8 cellular contexts compared by ENCODE assay signal in the genomic region with DNA sequence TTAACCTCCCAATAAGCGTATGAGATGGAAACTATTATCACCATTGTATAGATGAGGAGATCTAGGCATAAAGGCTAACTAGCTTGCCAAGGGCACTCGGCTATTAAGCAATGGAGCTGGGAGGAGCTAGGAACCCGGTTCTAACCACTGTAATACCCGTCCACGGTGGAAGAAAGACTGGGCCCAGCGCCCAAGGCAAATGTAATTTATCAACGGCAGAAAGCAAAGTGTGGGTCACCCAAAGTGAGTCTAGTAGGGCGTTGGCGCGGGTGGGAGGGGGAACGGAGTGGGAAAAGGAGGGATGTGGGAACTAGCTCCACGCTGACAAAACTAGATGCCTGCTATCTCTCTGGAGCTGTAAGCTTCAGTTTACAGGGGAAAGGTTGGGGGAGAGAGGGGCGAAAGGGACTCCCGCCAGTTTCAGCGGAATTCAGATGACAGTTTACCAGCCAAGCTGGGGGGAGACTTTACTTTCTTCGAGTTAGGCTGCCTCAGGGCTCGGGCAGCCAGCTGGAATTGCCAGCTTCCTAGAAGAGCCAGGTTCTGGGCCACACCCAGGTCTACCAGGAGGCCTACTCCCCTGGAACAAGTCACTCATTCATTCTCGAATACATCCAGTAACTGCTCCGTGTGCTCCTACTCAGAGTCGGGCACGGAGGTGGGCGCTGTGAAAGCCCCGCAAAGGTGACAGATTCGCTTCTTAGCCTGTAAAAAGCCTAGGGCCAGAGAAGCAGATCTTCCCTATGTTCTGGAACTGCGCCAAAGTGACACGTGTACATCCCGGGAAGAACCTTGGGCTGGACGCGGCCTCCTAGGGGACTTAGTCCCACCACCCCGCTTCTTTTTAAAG. TPM values are rescaled to one million over a fixed set of nuclear protein-coding genes. Genes with fewer than 3 reads are reported as not detected.
DNase-seq lines count a peak whose midpoint lies in the region; ATAC-seq and TF ChIP-seq lines count a peak whose summit lies in the region.

No MANE protein-coding gene starts in this region.

- no peaks in the 10 kb centered on the region for H3K27me3 Mint-ChIP-seq in activated T-helper 2 cell treated with anti-CD3 and anti-CD28 coated beads, Interferon-gamma antibody, Interleukin-2, Interleukin-4, amounts not matched to agents 10 μg/mL and 5 μg/mL and 100 μg/mL, durations not matched to agents 14 hours and 24 hours and 36 hours (ENCODE audit: low read depth)
- H3K27me3 Mint-ChIP-seq in osteocyte (ENCODE audit: unreplicated experiment) = no peaks in the 10 kb centered on the region

- DNase-seq in activated CD4-positive, alpha-beta T cell treated with anti-CD3 and anti-CD28 coated beads for 48 hours = peak; percentile 31
- no peak for DNase-seq in activated CD4-positive, alpha-beta T cell treated with anti-CD3 and anti-CD28 coated beads for 1 hour
- DNase-seq in LoVo (ENCODE audit: low spot score) (peak; percentile 71), head of caudate nucleus (peak in 23 of 42 donors; percentile 5 to 51 (median 26)), osteocyte (ENCODE audit: extremely low spot score, unreplicated experiment) (no peak)
- no peak for DNase-seq in activated T-helper 2 cell treated with anti-CD3 and anti-CD28 coated beads, Interferon-gamma antibody, Interleukin-2, Interleukin-4, amounts not matched to agents 10 μg/mL and 5 μg/mL and 100 μg/mL, durations not matched to agents 14 hours and 24 hours and 36 hours (ENCODE audit: low spot score)

- H3K4me3 Mint-ChIP-seq in activated T-helper 2 cell treated with anti-CD3 and anti-CD28 coated beads, Interferon-gamma antibody, Interleukin-2, Interleukin-4, amounts not matched to agents 10 μg/mL and 5 μg/mL and 100 μg/mL, durations not matched to agents 14 hours and 24 hours and 36 hours (ENCODE audit: low read depth) = peak overlapping the region; percentile 99
- H3K4me3 Mint-ChIP-seq in osteocyte (ENCODE audit: unreplicated experiment) = peak overlapping the region; percentile 93

- H3K4me1 Mint-ChIP-seq in activated T-helper 2 cell treated with anti-CD3 and anti-CD28 coated beads, Interferon-gamma antibody, Interleukin-2, Interleukin-4, amounts not matched to agents 10 μg/mL and 5 μg/mL and 100 μg/mL, durations not matched to agents 14 hours and 24 hours and 36 hours (ENCODE audit: low read depth) = peaks cover 24% of the 10 kb centered on the region
- H3K4me1 Mint-ChIP-seq in osteocyte (ENCODE audit: unreplicated experiment) = peaks cover 25% of the 10 kb centered on the region

- no peak for TF ChIP-seq CTCF in osteocyte (IDR thresholded peaks at IDR 0.05)

- ATAC-seq in GM19467 (IDR thresholded peaks at IDR 0.05; ENCODE audit: unreplicated experiment) (no peak), HG03469 (IDR thresholded peaks at IDR 0.05; ENCODE audit: unreplicated experiment) (no peak)

- peak overlapping the region; percentile 97 for H3K27ac Mint-ChIP-seq in activated T-helper 2 cell treated with anti-CD3 and anti-CD28 coated beads, Interferon-gamma antibody, Interleukin-2, Interleukin-4, amounts not matched to agents 10 μg/mL and 5 μg/mL and 100 μg/mL, durations not matched to agents 14 hours and 24 hours and 36 hours
- peak overlapping the region; percentile 66 for H3K27ac Mint-ChIP-seq in osteocyte (ENCODE audit: unreplicated experiment)

- peaks cover 46% of the 10 kb centered on the region for H3K36me3 Mint-ChIP-seq in activated T-helper 2 cell treated with anti-CD3 and anti-CD28 coated beads, Interferon-gamma antibody, Interleukin-2, Interleukin-4, amounts not matched to agents 10 μg/mL and 5 μg/mL and 100 μg/mL, durations not matched to agents 14 hours and 24 hours and 36 hours (ENCODE audit: low read depth)
- peaks cover 22% of the 10 kb centered on the region for H3K36me3 Mint-ChIP-seq in osteocyte (ENCODE audit: unreplicated experiment)

- peaks cover 4% of the 10 kb centered on the region for H3K9me3 Mint-ChIP-seq in activated T-helper 2 cell treated with anti-CD3 and anti-CD28 coated beads, Interferon-gamma antibody, Interleukin-2, Interleukin-4, amounts not matched to agents 10 μg/mL and 5 μg/mL and 100 μg/mL, durations not matched to agents 14 hours and 24 hours and 36 hours
- H3K9me3 Mint-ChIP-seq in osteocyte (ENCODE audit: unreplicated experiment) = no peaks in the 10 kb centered on the region

- intact Hi-C loops in activated T-helper 2 cell treated with anti-CD3 and anti-CD28 coated beads, Interferon-gamma antibody, Interleukin-2, Interleukin-4, amounts not matched to agents 10 μg/mL and 5 μg/mL and 100 μg/mL, durations not matched to agents 14 hours and 24 hours and 36 hours (cut with micrococcal nuclease) = loop anchor here (1.0 to 2.0 kb wide), 3 partner anchors 16 to 196 kb away; a partner anchor contains a TSS
- intact Hi-C loops in head of caudate nucleus (cut with DNase I) = no loop called here

RNA-seq across cellular contexts. Expression of a gene that starts 0.8 kb away (rescaled TPM):
- 118 and 119 TPM in 2 replicates for total RNA-seq in activated T-helper 2 cell treated with anti-CD3 and anti-CD28 coated beads, Interferon-gamma antibody, Interleukin-2, Interleukin-4, amounts not matched to agents 10 μg/mL and 5 μg/mL and 100 μg/mL, durations not matched to agents 14 hours and 24 hours and 36 hours
- 87.0 and 87.2 TPM in 2 replicates for total RNA-seq in osteocyte

RNA-seq across cellular contexts. Expression of a gene that starts 23.5 kb away (rescaled TPM):
- total RNA-seq in activated T-helper 2 cell treated with anti-CD3 and anti-CD28 coated beads, Interferon-gamma antibody, Interleukin-2, Interleukin-4, amounts not matched to agents 10 μg/mL and 5 μg/mL and 100 μg/mL, durations not matched to agents 14 hours and 24 hours and 36 hours = 26.8 and 28.6 TPM in 2 replicates
- 2.8 and 3.6 TPM in 2 replicates for total RNA-seq in osteocyte

RNA-seq across cellular contexts. Expression of a gene that starts 23.5 kb away (rescaled TPM):
- 95.2 and 95.6 TPM in 2 replicates for total RNA-seq in activated T-helper 2 cell treated with anti-CD3 and anti-CD28 coated beads, Interferon-gamma antibody, Interleukin-2, Interleukin-4, amounts not matched to agents 10 μg/mL and 5 μg/mL and 100 μg/mL, durations not matched to agents 14 hours and 24 hours and 36 hours
- total RNA-seq in osteocyte = 54.5 and 59.0 TPM in 2 replicates

RNA-seq across cellular contexts. Expression of a gene that starts 29.5 kb away (rescaled TPM):
- 23.5 and 28.2 TPM in 2 replicates for total RNA-seq in activated T-helper 2 cell treated with anti-CD3 and anti-CD28 coated beads, Interferon-gamma antibody, Interleukin-2, Interleukin-4, amounts not matched to agents 10 μg/mL and 5 μg/mL and 100 μg/mL, durations not matched to agents 14 hours and 24 hours and 36 hours
- 25.4 and 28.1 TPM in 2 replicates for total RNA-seq in osteocyte

RNA-seq across cellular contexts. Expression of a gene that starts 50.6 kb away (rescaled TPM):
- total RNA-seq in activated T-helper 2 cell treated with anti-CD3 and anti-CD28 coated beads, Interferon-gamma antibody, Interleukin-2, Interleukin-4, amounts not matched to agents 10 μg/mL and 5 μg/mL and 100 μg/mL, durations not matched to agents 14 hours and 24 hours and 36 hours = 134 and 143 TPM in 2 replicates
- 31.6 and 32.0 TPM in 2 replicates for total RNA-seq in osteocyte

Comparison
In these comparisons a context has a peak if more than half of its experiments do, and no peak if none do; other contexts are left out.
1. DNase-seq: peak in activated CD4-positive, alpha-beta T cell treated with anti-CD3 and anti-CD28 coated beads for 48 hours (single experiment), LoVo (single experiment) and head of caudate nucleus (23 of 42); none in activated CD4-positive, alpha-beta T cell treated with anti-CD3 and anti-CD28 coated beads for 1 hour (single experiment), activated T-helper 2 cell treated with anti-CD3 and anti-CD28 coated beads, Interferon-gamma antibody, Interleukin-2, Interleukin-4, amounts not matched to agents 10 μg/mL and 5 μg/mL and 100 μg/mL, durations not matched to agents 14 hours and 24 hours and 36 hours (single experiment) and osteocyte (single experiment).